1 cellular context compared by ENCODE assay signal in the genomic region with DNA sequence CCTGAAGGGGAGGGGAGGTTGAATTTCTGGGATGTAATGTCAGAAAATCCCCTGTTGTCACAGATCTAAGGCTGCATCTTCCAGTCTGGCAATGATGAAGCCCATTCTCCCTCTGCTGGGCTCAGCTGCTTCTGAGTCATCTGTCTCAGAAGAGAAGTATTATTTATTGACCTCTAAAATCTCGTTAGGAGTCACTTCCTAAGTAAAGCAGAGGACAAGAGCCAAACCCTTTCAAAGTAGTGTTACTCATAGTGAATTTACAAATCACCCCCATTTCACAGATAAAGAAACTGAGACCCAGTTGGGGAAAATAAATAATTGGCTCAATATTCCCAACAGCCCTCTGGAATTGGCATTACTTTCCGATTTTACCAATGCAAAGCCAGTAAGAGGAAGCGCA.
TF ChIP-seq lines count a peak whose summit lies in the region.

No MANE protein-coding gene starts in this region.

TF ChIP-seq in GM23338, 12 proteins besides CTCF, POLR2A, EP300 and RAD21 (continued from another document):
- TF ChIP-seq, protein P1, sequence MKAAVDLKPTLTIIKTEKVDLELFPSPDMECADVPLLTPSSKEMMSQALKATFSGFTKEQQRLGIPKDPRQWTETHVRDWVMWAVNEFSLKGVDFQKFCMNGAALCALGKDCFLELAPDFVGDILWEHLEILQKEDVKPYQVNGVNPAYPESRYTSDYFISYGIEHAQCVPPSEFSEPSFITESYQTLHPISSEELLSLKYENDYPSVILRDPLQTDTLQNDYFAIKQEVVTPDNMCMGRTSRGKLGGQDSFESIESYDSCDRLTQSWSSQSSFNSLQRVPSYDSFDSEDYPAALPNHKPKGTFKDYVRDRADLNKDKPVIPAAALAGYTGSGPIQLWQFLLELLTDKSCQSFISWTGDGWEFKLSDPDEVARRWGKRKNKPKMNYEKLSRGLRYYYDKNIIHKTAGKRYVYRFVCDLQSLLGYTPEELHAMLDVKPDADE (IDR thresholded peaks at IDR 0.05): no peak
- TF ChIP-seq ZNF331 (CRISPR knock-in tag; IDR thresholded peaks at IDR 0.05; ENCODE audit: low read depth) (no peak), CREB1 (CRISPR knock-in tag; IDR thresholded peaks at IDR 0.05; ENCODE audit: low read depth) (no peak), POLR2AphosphoS5 (IDR thresholded peaks at IDR 0.05; ENCODE audit: low read depth) (no peak), JUNB (IDR thresholded peaks at IDR 0.05; ENCODE audit: unreplicated experiment) (no peak), EZH2phosphoT487 (IDR thresholded peaks at IDR 0.05; ENCODE audit: unreplicated experiment) (no peak)
TF ChIP-seq in GM23338: peak in this region for 0.
